23 cellular contexts compared by ENCODE assay signal in the genomic region with DNA sequence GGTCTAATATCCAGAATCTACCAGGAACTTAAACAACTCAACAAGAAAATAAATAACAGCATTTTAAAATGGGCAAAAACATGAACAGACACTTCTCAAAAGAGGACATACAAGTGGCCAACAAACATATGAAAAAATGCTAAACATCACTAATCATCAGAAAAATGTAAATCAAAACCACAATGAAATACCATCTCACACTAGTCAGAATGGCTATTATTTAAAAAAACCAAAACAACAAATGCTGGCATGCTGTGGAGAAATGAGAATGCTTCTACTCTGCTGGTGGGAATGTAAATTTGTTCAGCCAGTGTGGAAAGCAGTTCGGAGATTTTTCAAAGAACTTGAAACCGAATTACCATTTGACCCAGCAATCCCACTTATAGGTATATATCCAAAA.
"Had no signal": no experiment of that assay in that cellular context is flagged by ENCODE, and none has a peak within 500 bp of the region (broad histone marks: within the 10 kb centered on the region; RNA-seq: fewer than 3 reads in every experiment).

No MANE protein-coding gene starts in this region.

- FAIRE-seq: colon, islet of Langerhans had no signal

- H3K27ac ChIP-seq: dorsolateral prefrontal cortex, epithelial cell of prostate, hepatocyte, parathyroid adenoma, right lobe of liver, testis had no signal

- H3K4me3 ChIP-seq: dorsolateral prefrontal cortex, hepatocyte, lung, right lobe of liver, testis had no signal

- H3K27me3 ChIP-seq: dorsolateral prefrontal cortex, hepatocyte, right lobe of liver, testis had no signal

- H3K9me3 ChIP-seq: right lobe of liver, testis had no signal

- H3K4me1 ChIP-seq: parathyroid adenoma, testis had no signal

- ATAC-seq: activated CD8-positive, alpha-beta T cell treated with anti-CD3 and anti-CD28 coated beads, Interleukin-2, amount 10 ng/mL, durations not matched to agents 7 days and 5 days; left colon; right lobe of liver; stimulated activated effector memory CD8-positive, alpha-beta T cell treated with anti-CD3 and anti-CD28 coated beads, Interleukin-12 subunit alpha, Interleukin-12 subunit beta, amount 100 ng/mL, for 72 hours had no signal

- DNase-seq: activated CD4-positive, alpha-beta T cell treated with anti-CD3 and anti-CD28 coated beads for 48 hours; activated CD4-positive, CD25-positive, alpha-beta regulatory T cell; activated CD8-positive, alpha-beta T cell treated with anti-CD3 and anti-CD28 coated beads, Interleukin-2, amount 10 ng/mL, durations not matched to agents 7 days and 5 days; activated naive CD4-positive, alpha-beta T cell treated with anti-CD3 and anti-CD28 coated beads for 36 hours; activated T-cell treated with anti-CD3 and anti-CD28 coated beads, Interleukin-2, amount 50 U/mL, for 24 hours; aorta; caudate nucleus; dorsolateral prefrontal cortex; endodermal cell; left colon; midbrain; right lobe of liver; stimulated activated CD4-positive, alpha-beta T cell treated with anti-CD3 and anti-CD28 coated beads, Interleukin-4, amount 100 ng/mL, for 24 hours; T-helper 1 cell; T-helper 9 cell; testis had no signal

- H3K36me3 ChIP-seq: right lobe of liver had no signal
